Comparison of ENCODE assay signal across 21 cellular contexts in the genomic region with DNA sequence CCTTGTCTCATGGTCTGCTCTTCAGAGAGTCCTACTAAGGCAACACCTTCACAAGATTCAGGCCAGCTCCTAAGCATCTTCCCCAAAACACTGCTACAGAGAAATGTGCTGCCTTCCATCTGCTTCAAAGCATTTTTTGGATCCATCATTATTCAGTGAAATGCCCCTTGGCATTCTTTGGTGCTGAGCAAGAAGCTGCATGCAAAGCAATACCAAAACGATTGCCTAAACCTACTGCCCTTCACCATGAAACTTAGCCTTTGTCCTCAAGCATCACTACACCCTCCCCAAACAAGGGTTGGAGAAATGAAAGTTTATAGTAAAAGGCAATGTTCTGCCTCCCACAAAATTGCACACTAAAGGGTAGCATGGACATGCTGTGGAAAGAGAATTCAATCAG.
"Had no signal": no experiment of that assay in that cellular context is flagged by ENCODE, and none has a peak within 500 bp of the region (broad histone marks: within the 10 kb centered on the region; RNA-seq: fewer than 3 reads in every experiment).

No MANE protein-coding gene starts in this region.

- H3K4me1 ChIP-seq: body of pancreas, sigmoid colon, testis, uterus had no signal

- H3K27me3 ChIP-seq: body of pancreas, cardiac muscle cell, sigmoid colon, testis, uterus had no signal

- H3K4me3 ChIP-seq: body of pancreas, cardiac muscle cell, heart left ventricle, sigmoid colon, spleen, testis, uterus had no signal

- H3K36me3 ChIP-seq: cardiac muscle cell, heart left ventricle, sigmoid colon, spleen, uterus had no signal

- H3K27ac ChIP-seq: body of pancreas, cardiac muscle cell, heart left ventricle, sigmoid colon, spleen, testis, uterus had no signal

- ATAC-seq: body of pancreas; heart left ventricle; natural killer cell treated with Interleukin-12 subunit alpha and Interleukin-12 subunit beta and Interleukin-15 and Interleukin-18, amount 100 ng/mL, for 72 hours had no signal

- DNase-seq: activated B cell treated with CpG ODN at 0.5 μM for 24 hours; activated CD4-positive, alpha-beta T cell treated with anti-CD3 and anti-CD28 coated beads for 4 hours; activated CD4-positive, alpha-beta T cell treated with anti-CD3 and anti-CD28 coated beads, Interleukin-2, amount 50 U/mL, for 48 hours; activated naive CD4-positive, alpha-beta T cell treated with Interleukin-2 at 50 U/mL for 16 hours; activated naive CD8-positive, alpha-beta T cell treated with anti-CD3 and anti-CD28 coated beads, Interleukin-2, amount 10 ng/mL, durations not matched to agents 7 days and 5 days; activated T-cell treated with anti-CD3 and anti-CD28 coated beads, Interleukin-2, amount 50 U/mL, for 48 hours; amygdala; body of pancreas; effector CD4-positive, alpha-beta T cell; heart left ventricle; retina; sigmoid colon; spleen; stimulated activated CD4-positive, alpha-beta T cell treated with anti-CD3 and anti-CD28 coated beads, Interleukin-4, amount 100 ng/mL, for 1 hour; stimulated activated naive CD4-positive, alpha-beta T cell; T1000; testis; trophoblast cell; uterus had no signal

- H3K9me3 ChIP-seq: body of pancreas, sigmoid colon, testis, uterus had no signal
